27 cellular contexts compared by ENCODE assay signal in the genomic region with DNA sequence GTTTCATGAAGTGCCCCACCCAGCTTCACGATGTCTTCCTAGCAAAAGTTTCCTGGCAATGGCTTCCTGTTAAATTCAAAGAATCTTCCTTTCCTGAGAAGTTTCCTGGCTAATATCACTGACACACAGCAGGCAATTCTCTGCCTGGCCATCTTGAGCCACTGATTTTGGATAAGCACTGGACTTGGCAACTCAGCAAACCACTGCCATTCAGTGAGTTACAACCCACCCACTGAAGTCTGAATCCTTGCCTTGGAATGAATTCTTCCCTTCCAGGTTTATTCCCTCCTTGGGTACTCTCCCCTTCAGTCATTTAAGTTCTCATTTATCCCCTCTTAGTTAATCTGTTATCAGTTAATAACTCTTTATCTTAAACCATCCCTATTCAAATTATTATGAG.
"Had no signal": no experiment of that assay in that cellular context is flagged by ENCODE, and none has a peak within 500 bp of the region (broad histone marks: within the 10 kb centered on the region; RNA-seq: fewer than 3 reads in every experiment).

No MANE protein-coding gene starts in this region.

- H3K9ac ChIP-seq: parathyroid adenoma had no signal

- H2AFZ ChIP-seq: parathyroid adenoma had no signal

- H3K79me2 ChIP-seq: parathyroid adenoma had no signal

- H3K4me1 ChIP-seq: parathyroid adenoma, psoas muscle, sigmoid colon, stomach, thyroid gland, upper lobe of right lung had no signal

- DNase-seq: activated CD4-positive, alpha-beta T cell treated with anti-CD3 and anti-CD28 coated beads for 36 hours; activated CD4-positive, CD25-positive, alpha-beta regulatory T cell; activated CD8-positive, alpha-beta memory T cell treated with anti-CD3 and anti-CD28 coated beads, Interleukin-2, amount 10 ng/mL, durations not matched to agents 7 days and 5 days; activated CD8-positive, alpha-beta T cell treated with anti-CD3 and anti-CD28 coated beads, Interleukin-2, amount 10 ng/mL, durations not matched to agents 7 days and 5 days; activated effector memory CD4-positive, alpha-beta T cell treated with Interleukin-2 at 50 U/mL for 16 hours; activated naive CD4-positive, alpha-beta T cell treated with Interleukin-2 at 50 U/mL for 16 hours; anterior cingulate cortex; cortex of kidney; effector memory CD8-positive, alpha-beta T cell; erythroblast; hypothalamus; immature natural killer cell; kidney; midbrain; naive thymus-derived CD8-positive, alpha-beta T cell; occipital lobe; psoas muscle; sigmoid colon; small intestine; stimulated activated CD4-positive, alpha-beta T cell treated with anti-CD3 and anti-CD28 coated beads, Interleukin-4, amount 100 ng/mL, for 24 hours; stomach; T-cell; thyroid gland; upper lobe of right lung had no signal

- H3K36me3 ChIP-seq: brain microvascular endothelial cell, sigmoid colon, stomach, thyroid gland, upper lobe of right lung had no signal

- H3K27me3 ChIP-seq: brain microvascular endothelial cell, sigmoid colon, stomach, thyroid gland, upper lobe of right lung had no signal

- H3K27ac ChIP-seq: brain microvascular endothelial cell, parathyroid adenoma, psoas muscle, sigmoid colon, stomach, thyroid gland, upper lobe of right lung had no signal

- ATAC-seq: activated CD4-positive, alpha-beta T cell treated with anti-CD3 and anti-CD28 coated beads for 36 hours; activated CD8-positive, alpha-beta memory T cell treated with anti-CD3 and anti-CD28 coated beads, Interleukin-2, amount 10 ng/mL, durations not matched to agents 7 days and 5 days; activated CD8-positive, alpha-beta T cell treated with anti-CD3 and anti-CD28 coated beads, Interleukin-2, amount 10 ng/mL, durations not matched to agents 7 days and 5 days; effector memory CD8-positive, alpha-beta T cell; naive thymus-derived CD8-positive, alpha-beta T cell; psoas muscle; stimulated activated memory B cell treated with anti-CD40 and anti-IgM and Interleukin-4, amounts not matched to agents 10 μg/mL and 1 μg/mL and 100 μg/mL, for 72 hours; T-cell; upper lobe of right lung had no signal

- H3K4me3 ChIP-seq: psoas muscle, sigmoid colon, stomach, thyroid gland, upper lobe of right lung had no signal

- H3K9me3 ChIP-seq: psoas muscle, sigmoid colon, stomach, thyroid gland, upper lobe of right lung had no signal
